12 cellular contexts compared by ENCODE assay signal in the genomic region with DNA sequence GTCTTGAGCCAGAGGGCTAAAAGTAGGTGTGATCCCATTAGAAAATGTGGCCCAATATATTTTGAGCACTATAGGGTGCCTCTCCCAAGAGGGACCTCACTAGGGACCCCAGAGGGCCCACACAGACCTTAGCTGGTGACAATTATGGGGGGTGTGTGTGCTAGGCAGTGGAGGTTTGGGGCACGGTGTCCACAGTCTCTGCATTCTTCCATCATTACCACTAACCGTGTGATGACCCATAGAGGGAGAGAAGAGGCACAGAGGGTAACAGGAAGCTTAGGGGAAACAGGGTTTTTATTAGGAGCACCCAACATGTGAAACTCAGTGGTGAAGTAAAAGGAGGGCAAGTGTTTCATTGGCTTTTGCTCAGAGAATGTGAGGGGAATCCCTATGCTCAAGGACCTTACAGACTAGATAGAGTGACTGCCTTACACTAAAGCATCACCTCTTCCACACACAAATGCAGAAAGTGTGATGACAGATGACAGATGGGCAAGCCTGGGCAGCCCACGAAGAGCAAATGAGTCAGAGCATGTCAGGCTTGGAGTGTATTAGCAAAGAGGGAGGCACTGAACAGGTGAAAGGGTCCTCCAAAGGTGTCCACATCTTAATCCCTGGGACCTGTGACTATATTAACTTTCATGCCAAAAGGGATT. TPM values are rescaled to one million over a fixed set of nuclear protein-coding genes. Genes with fewer than 3 reads are reported as not detected.
A peak's percentile ranks its signal among the peaks of the same experiment; 100 is the strongest.
DNase-seq lines count a peak whose midpoint lies in the region; ATAC-seq and TF ChIP-seq lines count a peak whose summit lies in the region.
"Had no signal": no experiment of that assay in that cellular context is flagged by ENCODE, and none has a peak within 500 bp of the region (broad histone marks: within the 10 kb centered on the region; RNA-seq: fewer than 3 reads in every experiment).

No MANE protein-coding gene starts in this region.

- ATAC-seq in GM18519 (IDR thresholded peaks at IDR 0.05; ENCODE audit: low FRiP score, unreplicated experiment) (peak; percentile 63), GM19463 (IDR thresholded peaks at IDR 0.05; ENCODE audit: unreplicated experiment) (peak; percentile 64), HG03565 (IDR thresholded peaks at IDR 0.05; ENCODE audit: unreplicated experiment) (peak; percentile 59), esophagus mucosa (peak; percentile 85)
- ATAC-seq: left lobe of liver had no signal

- no peak for TF ChIP-seq CTCF in GM10266 (IDR thresholded peaks at IDR 0.05; ENCODE audit: control insufficient read depth, insufficient read depth, low read depth, missing control alignments)

- DNase-seq in GM19238 (ENCODE audit: insufficient read length, low spot score) (no peak), GM10266 (ENCODE audit: extremely low spot score) (no peak), foreskin melanocyte (no peak)
- DNase-seq: activated CD4-positive, alpha-beta T cell treated with anti-CD3 and anti-CD28 coated beads, Interleukin-2, amount 10 ng/mL, durations not matched to agents 24 days and 14 days; activated naive CD4-positive, alpha-beta T cell treated with anti-CD3 and anti-CD28 coated beads, Interleukin-2, amount 10 ng/mL, durations not matched to agents 7 days and 5 days; small intestine had no signal

RNA-seq across cellular contexts. Expression of a gene that starts 2.5 kb away (rescaled TPM):
- not detected for total RNA-seq in esophagus mucosa
- total RNA-seq: activated CD4-positive, alpha-beta T cell treated with anti-CD3 and anti-CD28 coated beads, Interleukin-2, amount 10 ng/mL, durations not matched to agents 24 days and 14 days; left lobe of liver; neural crest cell had no signal

RNA-seq across cellular contexts. Expression of a gene that starts 3.8 kb away (rescaled TPM):
- total RNA-seq in esophagus mucosa: not detected
- total RNA-seq: activated CD4-positive, alpha-beta T cell treated with anti-CD3 and anti-CD28 coated beads, Interleukin-2, amount 10 ng/mL, durations not matched to agents 24 days and 14 days; left lobe of liver; neural crest cell had no signal
